ENCODE assay signal across 1 cellular context in the genomic region with DNA sequence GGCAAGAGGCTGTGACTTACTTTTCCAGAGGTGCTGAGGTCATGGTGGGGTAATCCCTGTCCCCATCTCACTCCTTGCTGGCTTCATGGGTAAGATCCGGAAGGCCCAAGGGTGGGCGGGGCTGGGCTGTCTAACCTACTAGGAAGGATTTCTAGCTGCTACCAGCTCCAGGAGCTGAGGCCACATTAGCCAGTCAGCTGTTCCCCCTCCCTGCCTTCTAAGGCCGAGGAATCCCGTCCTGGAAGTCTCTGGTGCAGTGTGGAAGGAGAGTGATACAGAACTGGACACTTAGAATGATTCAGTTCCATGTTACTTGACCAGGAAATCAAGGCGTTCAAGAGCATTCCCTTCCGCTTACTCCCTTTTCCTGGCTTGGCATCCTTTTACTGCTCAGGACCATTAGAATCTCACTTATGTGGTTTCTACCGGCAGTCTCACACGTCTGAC.
TF ChIP-seq lines count a peak whose summit lies in the region.

No MANE protein-coding gene starts in this region.

TF ChIP-seq in SK-N-SH treated with all-trans-retinoic acid at 6 μM for 48 hours, 23 proteins besides CTCF, POLR2A, EP300 and RAD21 (continued from another document):
- TF ChIP-seq, protein P1, sequence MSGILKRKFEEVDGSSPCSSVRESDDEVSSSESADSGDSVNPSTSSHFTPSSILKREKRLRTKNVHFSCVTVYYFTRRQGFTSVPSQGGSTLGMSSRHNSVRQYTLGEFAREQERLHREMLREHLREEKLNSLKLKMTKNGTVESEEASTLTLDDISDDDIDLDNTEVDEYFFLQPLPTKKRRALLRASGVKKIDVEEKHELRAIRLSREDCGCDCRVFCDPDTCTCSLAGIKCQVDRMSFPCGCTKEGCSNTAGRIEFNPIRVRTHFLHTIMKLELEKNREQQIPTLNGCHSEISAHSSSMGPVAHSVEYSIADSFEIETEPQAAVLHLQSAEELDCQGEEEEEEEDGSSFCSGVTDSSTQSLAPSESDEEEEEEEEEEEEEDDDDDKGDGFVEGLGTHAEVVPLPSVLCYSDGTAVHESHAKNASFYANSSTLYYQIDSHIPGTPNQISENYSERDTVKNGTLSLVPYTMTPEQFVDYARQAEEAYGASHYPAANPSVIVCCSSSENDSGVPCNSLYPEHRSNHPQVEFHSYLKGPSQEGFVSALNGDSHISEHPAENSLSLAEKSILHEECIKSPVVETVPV (CRISPR knock-in tag; IDR thresholded peaks at IDR 0.05) = no peak
